8 cellular contexts compared by ENCODE assay signal in the genomic region with DNA sequence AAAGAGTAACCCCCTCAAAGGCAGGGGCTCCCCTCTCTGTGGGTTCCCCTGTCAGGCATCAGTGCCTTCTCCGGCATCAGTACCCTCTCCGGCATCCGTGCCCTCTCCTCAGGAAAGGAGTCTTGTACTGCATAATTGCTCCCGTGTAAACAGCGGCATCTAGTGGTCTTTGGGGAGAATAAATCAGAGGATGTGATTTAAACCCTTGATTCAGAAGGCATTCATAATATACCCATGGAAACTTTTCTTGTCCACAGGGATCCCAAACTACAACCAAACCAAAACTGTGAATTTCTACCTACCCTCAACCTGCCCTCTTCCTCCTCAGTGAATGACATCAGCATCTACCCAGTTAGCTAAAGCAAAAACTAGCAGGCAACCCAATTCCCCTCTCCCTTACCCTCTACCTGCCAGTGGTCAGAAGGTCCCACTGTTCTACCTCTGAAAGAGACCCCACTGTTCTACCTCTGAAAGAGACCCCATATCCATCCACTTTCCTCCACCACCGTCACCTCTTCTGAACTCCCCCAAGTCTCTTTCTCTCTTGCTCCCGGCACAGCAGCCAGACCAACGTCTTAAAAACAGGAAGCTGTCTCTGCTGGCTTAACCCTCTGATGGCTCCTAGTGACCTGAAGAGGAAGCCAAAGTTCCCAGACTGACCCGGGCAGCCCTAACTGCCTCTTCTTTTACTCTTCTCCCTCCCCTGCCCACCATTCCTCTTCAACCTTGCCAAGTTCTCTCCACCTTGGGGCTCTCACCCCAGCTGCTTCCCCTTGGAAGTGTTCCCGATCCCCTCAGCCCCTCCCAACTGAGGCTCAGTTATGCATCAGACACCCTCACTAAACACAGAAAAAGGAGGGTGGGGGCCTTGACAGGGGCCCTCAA. TPM values are rescaled to one million over a fixed set of nuclear protein-coding genes. Genes with fewer than 3 reads are reported as not detected.
DNase-seq lines count a peak whose midpoint lies in the region; ATAC-seq and TF ChIP-seq lines count a peak whose summit lies in the region.

No MANE protein-coding gene starts in this region.

- H3K36me3 Mint-ChIP-seq in T-cell (peaks cover 25% of the 10 kb centered on the region), chondrocyte (ENCODE audit: low read depth) (peaks cover 11% of the 10 kb centered on the region)

- peak overlapping the region; percentile 77 to 81 (median 77) for H3K4me3 Mint-ChIP-seq in T-cell
- peak overlapping the region; percentile 37 for H3K4me3 Mint-ChIP-seq in chondrocyte (ENCODE audit: unreplicated experiment)

- H2AFZ ChIP-seq in ACC112 (ENCODE audit: low read length, unreplicated experiment): no peak overlapping the region

- CTCF ChIA-PET in T-cell (lab: Charles Lee): interaction anchor here in 1 of 2 donors (0.6 to 2.6 kb wide), 6 partner anchors 8 to 30 kb away, joined by 3 to 21 read pairs (median 6); no protein-coding TSS in a partner anchor

- no peaks in the 10 kb centered on the region for H3K9me3 Mint-ChIP-seq in T-cell
- H3K9me3 Mint-ChIP-seq in chondrocyte (ENCODE audit: low read depth): no peaks in the 10 kb centered on the region

- DNase-seq in GM10266 (ENCODE audit: extremely low spot score) (peak; percentile 66), NCI-H1436 treated with DMSO at 0.1 percent for 48 hours (lab: John Stamatoyannopoulos, UW) (peak; percentile 32), T-cell (peak in 26 of 34 experiments; percentile 4 to 48 (median 22)), chondrocyte (ENCODE audit: low spot score) (no peak), kidney epithelial cell (ENCODE audit: low read depth) (peak; percentile 43)
- DNase-seq in stimulated activated CD4-positive, alpha-beta T cell treated with anti-CD3 and anti-CD28 coated beads, Interleukin-2, amount 100 ng/mL, for 24 hours: peak; percentile 23 to 36

- H3K79me2 ChIP-seq in ACC112 (ENCODE audit: control insufficient read depth, insufficient read depth, low read length, unreplicated experiment): peaks cover 31% of the 10 kb centered on the region

- POLR2A ChIA-PET in T-cell (lab: Charles Lee): no interaction called here

- H3K36me3 ChIP-seq in ACC112 (ENCODE audit: insufficient read depth, low read length): 0 out of 2 replicates have a peak, but pooled peaks cover 4% of the 10 kb centered on the region
- peaks cover 1% of the 10 kb centered on the region for H3K36me3 ChIP-seq in kidney epithelial cell (ENCODE audit: control insufficient read depth, insufficient read depth, low read length)

- peak overlapping the region; percentile 33 for H3K27ac ChIP-seq in ACC112 (ENCODE audit: low read depth, low read length)

- TF ChIP-seq CTCF in GM10266 (IDR thresholded peaks at IDR 0.05; ENCODE audit: control insufficient read depth, insufficient read depth, low read depth, missing control alignments): peak; percentile 81
- TF ChIP-seq CTCF in chondrocyte (IDR thresholded peaks at IDR 0.05): peak; percentile 92
- TF ChIP-seq CTCF in kidney epithelial cell (IDR thresholded peaks at IDR 0.05; ENCODE audit: insufficient read depth, low read length, poor library complexity, severe bottlenecking): peak; percentile 82

- peak; percentile 82 to 86 (median 84) for ATAC-seq in T-cell (replicated peaks in 1 of 4)
- no peak for ATAC-seq in GM21786 (IDR thresholded peaks at IDR 0.05; ENCODE audit: unreplicated experiment)

- H3K27me3 Mint-ChIP-seq in T-cell (no peaks in the 10 kb centered on the region), chondrocyte (ENCODE audit: low read depth) (no peaks in the 10 kb centered on the region)

- H3K27ac Mint-ChIP-seq in T-cell: peak overlapping the region; percentile 82 to 93
- H3K27ac Mint-ChIP-seq in chondrocyte (ENCODE audit: unreplicated experiment): peak overlapping the region; percentile 76

- H3K27me3 ChIP-seq in ACC112 (ENCODE audit: insufficient read depth, low read length): no peaks in the 10 kb centered on the region
- no peaks in the 10 kb centered on the region for H3K27me3 ChIP-seq in kidney epithelial cell (ENCODE audit: control insufficient read depth, insufficient read depth, low read length)

- H3K4me3 ChIP-seq in ACC112 (ENCODE audit: low read depth, low read length) (peak overlapping the region; percentile 42), kidney epithelial cell (ENCODE audit: low read depth, low read length) (no peak overlapping the region)

- peaks cover 20% of the 10 kb centered on the region for H3K4me1 ChIP-seq in ACC112 (ENCODE audit: control insufficient read depth, insufficient read depth, low read length, unreplicated experiment)

- peaks cover 37 to 38% (median 38%) of the 10 kb centered on the region in 3 donors for H3K4me1 Mint-ChIP-seq in T-cell
- H3K4me1 Mint-ChIP-seq in chondrocyte (ENCODE audit: low read depth): peaks cover 28% of the 10 kb centered on the region

RNA-seq across cellular contexts. Expression of a gene that starts 27.2 kb away (rescaled TPM):
- total RNA-seq in T-cell (100 to 1,000 TPM; 107 to 194 (median 116) TPM), chondrocyte (79.8 to 100 TPM (median 82.0 TPM) in 3 replicates), kidney epithelial cell (62.0 and 62.5 TPM in 2 replicates)
